ENCODE assay signal across 2 cellular contexts in the genomic region with DNA sequence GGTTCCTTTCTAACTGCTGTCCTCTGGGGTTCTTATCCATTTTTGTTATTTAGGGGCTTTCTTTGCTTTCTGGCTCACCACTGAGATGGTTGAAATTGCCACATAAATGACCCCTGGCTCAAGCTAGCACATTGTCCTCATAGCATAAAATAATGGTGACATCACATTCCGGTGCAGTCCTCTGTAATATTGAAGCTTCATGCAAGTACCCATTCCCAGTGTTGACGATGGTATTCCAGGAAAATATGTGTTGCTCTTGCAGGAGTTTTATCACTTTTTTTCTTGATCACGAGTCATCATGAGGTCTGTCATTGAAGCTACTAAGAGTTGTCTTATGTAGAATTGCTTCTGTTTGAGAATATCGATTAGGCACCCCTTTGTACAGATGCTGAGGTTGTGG.
A peak's percentile ranks its signal among the peaks of the same experiment; 100 is the strongest.
TF ChIP-seq lines count a peak whose summit lies in the region.

No MANE protein-coding gene starts in this region.

TF ChIP-seq in A549, 52 proteins besides CTCF, POLR2A, EP300 and RAD21:
- TF ChIP-seq FOSL2 (IDR thresholded peaks at IDR 0.05) (no peak), FOSL2 (CRISPR knock-in tag; IDR thresholded peaks at IDR 0.05) (0 out of 2 replicates have a peak, but pooled peaks have one; percentile 35), CBX2 (IDR thresholded peaks at IDR 0.05; ENCODE audit: borderline replicate concordance, low read depth) (no peak)

TF ChIP-seq in IMR-90, 13 proteins besides CTCF, POLR2A, EP300 and RAD21:
- TF ChIP-seq NFE2L2 (IDR thresholded peaks at IDR 0.05; ENCODE audit: low read depth, low read length) (peak; percentile 25; the same call in 1 of the 2 replicates), CEBPB (IDR thresholded peaks at IDR 0.05; ENCODE audit: low read depth, low read length) (no peak), BHLHE40 (IDR thresholded peaks at IDR 0.05; ENCODE audit: low read depth, low read length) (no peak)
TF ChIP-seq in IMR-90: peak in this region for 1.
